ENCODE assay signal across 8 cellular contexts in the genomic region with DNA sequence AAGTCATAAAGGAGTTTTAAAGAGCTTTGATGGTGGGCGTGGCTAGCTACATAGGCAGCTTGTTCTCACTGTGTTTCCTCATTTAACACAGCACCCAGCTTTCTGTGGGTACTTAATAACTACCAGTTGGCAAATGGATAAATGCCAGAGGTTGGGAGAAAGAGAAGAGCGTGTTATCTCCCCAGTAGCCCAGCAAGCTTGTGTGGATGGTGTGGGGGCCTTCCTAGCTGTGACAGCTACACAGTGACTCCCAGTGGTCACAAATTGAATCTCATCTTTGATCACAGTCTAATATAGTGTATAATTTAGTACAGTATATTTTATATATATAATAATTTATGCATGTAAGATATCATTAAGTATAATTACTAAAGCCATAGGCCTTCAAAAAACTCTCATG.
DNase-seq lines count a peak whose midpoint lies in the region; TF ChIP-seq lines count a peak whose summit lies in the region.

No MANE protein-coding gene starts in this region.

- DNase-seq in MCF 10A (ENCODE audit: unreplicated experiment) (peak; percentile 54), breast epithelium (ENCODE audit: low spot score in 2 of 2) (no peak), SK-N-MC (ENCODE audit: low read depth, low spot score) (peak; percentile 97), left ventricle myocardium inferior (peak; percentile 14), testis (peak; percentile 29), DMS79 (lab: John Stamatoyannopoulos, UW) (no peak), glomerular visceral epithelial cell (ENCODE audit: extremely low spot score) (no peak)

- H3K9me3 Mint-ChIP-seq in MCF 10A (ENCODE audit: unreplicated experiment), result no peaks in the 10 kb centered on the region

- H3K4me3 Mint-ChIP-seq in MCF 10A (ENCODE audit: unreplicated experiment), result no peak overlapping the region

- H3K4me1 Mint-ChIP-seq in MCF 10A (ENCODE audit: insufficient read depth, unreplicated experiment), result no peaks in the 10 kb centered on the region

- no peak overlapping the region for H3K4me2 ChIP-seq in KMS-11

- no TSS peak for BruUV-seq in MCF 10A (replicated peaks; lab: Mats Ljungman, UMichigan)

- H3K27ac Mint-ChIP-seq in MCF 10A (ENCODE audit: low read depth, unreplicated experiment), result no peak overlapping the region

- intact Hi-C loops in MCF 10A (cut with micrococcal nuclease) (loop anchor here (1.0 to 10.0 kb wide), 8 partner anchors 144 to 1888 kb away; no protein-coding TSS in a partner anchor), breast epithelium (cut with DNase I; ENCODE audit: low total_unique reads) (no loop called here), left ventricle myocardium inferior (cut with micrococcal nuclease) (no loop called here), testis (cut with DNase I; ENCODE audit: low total_unique reads) (no loop called here)

- CTCF ChIA-PET in MCF 10A (lab: Yijun Ruan, JAX), result interaction anchor here (0.5 to 4.2 kb wide), 67 partner anchors 9 to 1940 kb away, joined by 3 to 34 read pairs (median 3); partner anchors contain the start of gene EPHA3

- no peak overlapping the region for H3K27ac ChIP-seq in breast epithelium
- no peak overlapping the region for H3K27ac ChIP-seq in KMS-11
- H3K27ac ChIP-seq in SK-N-MC, result peak overlapping the region; percentile 83
- no peak overlapping the region for H3K27ac ChIP-seq in left ventricle myocardium inferior (replicated peaks)
- no peak overlapping the region for H3K27ac ChIP-seq in testis

- no peak overlapping the region for H3K9ac ChIP-seq in KMS-11
- peak overlapping the region; percentile 39 for H3K9ac ChIP-seq in SK-N-MC (ENCODE audit: insufficient read length)

- H3K4me3 ChIP-seq in breast epithelium (no peak overlapping the region), KMS-11 (IDR thresholded peaks at IDR 0.05; ENCODE audit: insufficient read depth, low read depth, low read length) (no peak overlapping the region), SK-N-MC (peak overlapping the region; percentile 61), left ventricle myocardium inferior (no peak overlapping the region), testis (no peak overlapping the region)

- no peak overlapping the region for H2AFZ ChIP-seq in KMS-11 (ENCODE audit: low read depth)

- no peaks in the 10 kb centered on the region for H3K27me3 Mint-ChIP-seq in MCF 10A (ENCODE audit: insufficient read depth, unreplicated experiment)

- peak; percentile 77 for TF ChIP-seq CTCF in MCF 10A (IDR thresholded peaks at IDR 0.05; ENCODE audit: unreplicated experiment)
- peak in 1 of 3 donors; percentile 12 for TF ChIP-seq CTCF in breast epithelium (IDR thresholded peaks at IDR 0.05)
- peak; percentile 52; the same call in 1 of the 2 replicates for TF ChIP-seq CTCF in KMS-11 (conservative IDR thresholded peaks at IDR 0.05; ENCODE audit: low read depth, low read length)
- TF ChIP-seq CTCF in left ventricle myocardium inferior (IDR thresholded peaks at IDR 0.05; ENCODE audit: borderline replicate concordance), result peak; percentile 61
- peak in 2 of 3 experiments; percentile 19 to 42 for TF ChIP-seq CTCF in testis (IDR thresholded peaks at IDR 0.05)

- no peaks in the 10 kb centered on the region for H3K79me2 ChIP-seq in KMS-11 (ENCODE audit: insufficient read depth, low read depth)

- H3K27me3 ChIP-seq in breast epithelium (no peaks in the 10 kb centered on the region), KMS-11 (ENCODE audit: insufficient read depth, low read depth) (no peaks in the 10 kb centered on the region), left ventricle myocardium inferior (ENCODE audit: low read depth) (no peaks in the 10 kb centered on the region), testis (no peaks in the 10 kb centered on the region)

- H3K36me3 Mint-ChIP-seq in MCF 10A (ENCODE audit: insufficient read depth, unreplicated experiment), result no peaks in the 10 kb centered on the region

- TF ChIP-seq POLR2A in breast epithelium (IDR thresholded peaks at IDR 0.05), result no peak
- no peak for TF ChIP-seq POLR2A in testis (IDR thresholded peaks at IDR 0.05)

- no peaks in the 10 kb centered on the region for H3K36me3 ChIP-seq in breast epithelium
- H3K36me3 ChIP-seq in KMS-11 (ENCODE audit: insufficient read depth), result no peaks in the 10 kb centered on the region
- H3K36me3 ChIP-seq in SK-N-MC (ENCODE audit: insufficient read depth, low read length), result no peaks in the 10 kb centered on the region
- no peaks in the 10 kb centered on the region for H3K36me3 ChIP-seq in left ventricle myocardium inferior
- no peaks in the 10 kb centered on the region for H3K36me3 ChIP-seq in testis (ENCODE audit: low read depth, missing control alignments)

- POLR2A ChIA-PET in MCF 10A (lab: Yijun Ruan, JAX), result no interaction called here

- no peaks in the 10 kb centered on the region for H3K9me3 ChIP-seq in breast epithelium
- no peaks in the 10 kb centered on the region for H3K9me3 ChIP-seq in SK-N-MC (ENCODE audit: low read depth, low read length)
- no peaks in the 10 kb centered on the region for H3K9me3 ChIP-seq in left ventricle myocardium inferior (replicated peaks)
- H3K9me3 ChIP-seq in testis, result no peaks in the 10 kb centered on the region

- no peaks in the 10 kb centered on the region for H3K4me1 ChIP-seq in breast epithelium
- H3K4me1 ChIP-seq in KMS-11 (ENCODE audit: low read depth, poor library complexity, severe bottlenecking), result no peaks in the 10 kb centered on the region
- H3K4me1 ChIP-seq in left ventricle myocardium inferior, result peaks cover 4% of the 10 kb centered on the region
- no peaks in the 10 kb centered on the region for H3K4me1 ChIP-seq in testis

- 39 to 59% methylated on average over 2 of the region's 2 CpGs for WGBS in testis, 2 donors

- no peaks in the 10 kb centered on the region for H4K20me1 ChIP-seq in KMS-11 (ENCODE audit: insufficient read depth)

Comparison
In these comparisons a context has a peak if more than half of its experiments do, and no peak if none do; other contexts are left out.
1. DNase-seq: peak in MCF 10A (single experiment), SK-N-MC (single experiment), left ventricle myocardium inferior (single experiment) and testis (single experiment); none in breast epithelium (0 of 2), DMS79 (single experiment) and glomerular visceral epithelial cell (single experiment).